In the genomic region with DNA sequence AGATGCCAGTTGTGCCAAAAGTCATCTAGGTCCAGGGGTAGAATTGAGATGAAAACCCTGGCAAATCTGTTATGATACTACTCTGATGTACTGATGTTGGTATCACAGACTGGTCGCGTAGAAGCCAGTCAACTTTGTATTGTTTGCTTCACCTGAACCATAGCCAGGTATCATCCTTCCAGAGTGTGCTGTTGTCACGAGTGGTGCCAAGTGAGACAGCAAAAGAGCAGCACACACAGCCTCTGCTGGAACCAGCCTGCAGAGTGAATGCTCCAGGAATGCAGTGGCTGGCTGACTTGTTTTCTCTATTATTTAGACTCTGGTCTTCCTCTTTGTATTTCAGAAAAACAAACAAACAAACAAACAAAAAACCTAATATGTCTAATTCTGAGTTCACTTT, we compare ENCODE assay signal across 33 cellular contexts.
"Had no signal": no experiment of that assay in that cellular context is flagged by ENCODE, and none has a peak within 500 bp of the region (broad histone marks: within the 10 kb centered on the region; RNA-seq: fewer than 3 reads in every experiment).

No MANE protein-coding gene starts in this region.

- H3K9me3 ChIP-seq: adrenal gland, body of pancreas, esophagus muscularis mucosa, gastrocnemius medialis had no signal

- H3K4me1 ChIP-seq: adrenal gland, body of pancreas, foreskin keratinocyte had no signal

- H3K36me3 ChIP-seq: adrenal gland, esophagus muscularis mucosa, gastrocnemius medialis, heart left ventricle, WERI-Rb-1 had no signal

- H3K27me3 ChIP-seq: body of pancreas, esophagus muscularis mucosa, gastrocnemius medialis had no signal

- FAIRE-seq: colon had no signal

- H3K4me3 ChIP-seq: adrenal gland, body of pancreas, esophagus muscularis mucosa, gastrocnemius medialis, heart left ventricle had no signal

- DNase-seq: activated B cell treated with CpG ODN at 0.5 μM for 24 hours; activated CD4-positive, alpha-beta memory T cell treated with anti-CD3 and anti-CD28 coated beads for 36 hours; activated CD4-positive, alpha-beta T cell treated with anti-CD3 and anti-CD28 coated beads for 36 hours; activated CD4-positive, alpha-beta T cell treated with anti-CD3 and anti-CD28 coated beads, Interleukin-2, amount 10 ng/mL, durations not matched to agents 24 days and 14 days; activated CD4-positive, CD25-positive, alpha-beta regulatory T cell treated with anti-CD3 and anti-CD28 coated beads, Interleukin-2, amount 50 U/mL, for 72 hours; activated CD8-positive, alpha-beta memory T cell treated with anti-CD3 and anti-CD28 coated beads, Interleukin-2, amount 10 ng/mL, durations not matched to agents 7 days and 5 days; activated CD8-positive, alpha-beta memory T cell treated with anti-CD3 and anti-CD28 coated beads, Interleukin-2, amount 50 U/mL, for 4 hours; activated CD8-positive, alpha-beta T cell treated with anti-CD3 and anti-CD28 coated beads, Interleukin-2, amount 10 ng/mL, durations not matched to agents 7 days and 5 days; activated effector memory CD4-positive, alpha-beta T cell treated with anti-CD3 and anti-CD28 coated beads, Interleukin-2, amount 50 U/mL, for 16 hours; activated naive CD4-positive, alpha-beta T cell treated with anti-CD3 and anti-CD28 coated beads for 36 hours; activated naive CD8-positive, alpha-beta T cell treated with anti-CD3 and anti-CD28 coated beads for 36 hours; activated naive CD8-positive, alpha-beta T cell treated with anti-CD3 and anti-CD28 coated beads, Interleukin-2, amount 50 U/mL, for 24 hours; activated T-cell treated with anti-CD3 and anti-CD28 coated beads, Interleukin-2, amount 50 U/mL, for 1 hour; activated T-cell treated with anti-CD3 and anti-CD28 coated beads, Interleukin-2, amount 50 U/mL, for 48 hours; adrenal gland; amygdala; aorta; body of pancreas; caudate nucleus; cortex of kidney; dermis blood vessel endothelial cell; effector CD4-positive, alpha-beta T cell; effector memory CD8-positive, alpha-beta T cell; erythroblast; foreskin keratinocyte; gastrocnemius medialis; glutamatergic neuron; heart left ventricle; T-helper 17 cell; T1000; WERI-Rb-1 had no signal

- H3K27ac ChIP-seq: adrenal gland, body of pancreas, esophagus muscularis mucosa, foreskin keratinocyte, gastrocnemius medialis, heart left ventricle, WERI-Rb-1 had no signal

- ATAC-seq: activated CD4-positive, alpha-beta T cell treated with anti-CD3 and anti-CD28 coated beads for 36 hours; activated CD8-positive, alpha-beta memory T cell treated with anti-CD3 and anti-CD28 coated beads, Interleukin-2, amount 10 ng/mL, durations not matched to agents 7 days and 5 days; activated CD8-positive, alpha-beta T cell treated with anti-CD3 and anti-CD28 coated beads, Interleukin-2, amount 10 ng/mL, durations not matched to agents 7 days and 5 days; activated naive CD8-positive, alpha-beta T cell treated with anti-CD3 and anti-CD28 coated beads, Interleukin-2, amount 50 U/mL, for 24 hours; body of pancreas; effector memory CD8-positive, alpha-beta T cell; foreskin keratinocyte; gastrocnemius medialis; T-helper 17 cell had no signal
